ENCODE assay signal across 8 cellular contexts in genomic region chr19:917323-918151, GRCh38. TPM values are rescaled to one million over a fixed set of nuclear protein-coding genes. Genes with fewer than 3 reads are reported as not detected.
DNase-seq lines count a peak whose midpoint lies in the region; ATAC-seq and TF ChIP-seq lines count a peak whose summit lies in the region.

TSS of gene KISS1R (plus strand) at chr19:917333. CDS start at chr19:917503, 170 bp downstream.

- ATAC-seq in activated CD8-positive, alpha-beta T cell treated with anti-CD3 and anti-CD28 coated beads, Interleukin-2, amount 10 ng/mL, durations not matched to agents 7 days and 5 days = peak; percentile 9
- ATAC-seq in GM18873 (IDR thresholded peaks at IDR 0.05; ENCODE audit: low FRiP score, unreplicated experiment) = no peak

- no peak within 1 kb of the TSS for H3K27ac Mint-ChIP-seq in activated CD8-positive, alpha-beta T cell treated with anti-CD3 and anti-CD28 coated beads, Interleukin-2, amount 10 ng/mL, durations not matched to agents 7 days and 5 days

- H3K9me3 ChIP-seq in Karpas-422 (ENCODE audit: low read length) = no peaks in the 10 kb centered on the region

- no peaks in the 10 kb centered on the region for H4K20me1 ChIP-seq in Karpas-422 (ENCODE audit: insufficient read depth, low read depth, low read length)

- H3K79me2 ChIP-seq in Karpas-422 (ENCODE audit: low read length) = peaks cover 6% of the 10 kb centered on the region

- no peak within 1 kb of the TSS for H3K4me2 ChIP-seq in Karpas-422 (ENCODE audit: low read depth, low read length, poor library complexity, severe bottlenecking)

- CTCF ChIA-PET in activated CD8-positive, alpha-beta T cell treated with anti-CD3 and anti-CD28 coated beads, Interleukin-2, amount 10 ng/mL, durations not matched to agents 7 days and 5 days (lab: Charles Lee) = interaction anchor here (3.7 kb wide), 1 partner anchor 54 kb away, joined by 47 read pairs; no protein-coding TSS in a partner anchor

- no peak within 1 kb of the TSS for H3K4me3 ChIP-seq in Karpas-422 (ENCODE audit: low read length)
- H3K4me3 ChIP-seq in foreskin fibroblast (ENCODE audit: low read depth in 1 of 2, low read length in 2 of 2) = no peak within 1 kb of the TSS
- peak within 1 kb of the TSS; percentile 11 for H3K4me3 ChIP-seq in skeletal muscle cell (ENCODE audit: low read depth, low read length)

- H3K9me2 ChIP-seq in Karpas-422 (replicated peaks; ENCODE audit: insufficient read depth, low read length) = no peaks in the 10 kb centered on the region

- POLR2A ChIA-PET in activated CD8-positive, alpha-beta T cell treated with anti-CD3 and anti-CD28 coated beads, Interleukin-2, amount 10 ng/mL, durations not matched to agents 7 days and 5 days (lab: Charles Lee) = interaction anchor here (1.0 kb wide), 1 partner anchor 11 kb away, joined by 3 read pairs; no protein-coding TSS in a partner anchor

- H3K4me1 ChIP-seq in Karpas-422 (ENCODE audit: low read length) = peaks cover 11% of the 10 kb centered on the region

- no peak within 1 kb of the TSS for H3K27ac ChIP-seq in Karpas-422 (ENCODE audit: low read length)

- peaks cover 20% of the 10 kb centered on the region for H3K4me1 Mint-ChIP-seq in activated CD8-positive, alpha-beta T cell treated with anti-CD3 and anti-CD28 coated beads, Interleukin-2, amount 10 ng/mL, durations not matched to agents 7 days and 5 days (ENCODE audit: low read depth)

- DNase-seq in Daoy (ENCODE audit: low read depth) (peak; percentile 61), Karpas-422 (peak; percentile 69), foreskin fibroblast (peak in 1 of 2 donors; percentile 47), skeletal muscle cell (ENCODE audit: low read depth) (no peak), COLO829 (ENCODE audit: low spot score) (no peak)
- peak; percentile 59 for DNase-seq in activated CD8-positive, alpha-beta T cell treated with anti-CD3 and anti-CD28 coated beads, Interleukin-2, amount 10 ng/mL, durations not matched to agents 7 days and 5 days
- DNase-seq in effector CD4-positive, alpha-beta T cell = no peak

- H3K27me3 ChIP-seq in Karpas-422 (ENCODE audit: low read length) = no peaks in the 10 kb centered on the region

- no peaks in the 10 kb centered on the region for H3K36me3 ChIP-seq in Karpas-422 (ENCODE audit: insufficient read depth, low read length)

- H3K9me3 Mint-ChIP-seq in activated CD8-positive, alpha-beta T cell treated with anti-CD3 and anti-CD28 coated beads, Interleukin-2, amount 10 ng/mL, durations not matched to agents 7 days and 5 days (ENCODE audit: insufficient read depth) = no peaks in the 10 kb centered on the region

- no peak within 1 kb of the TSS for H2AFZ ChIP-seq in Karpas-422 (ENCODE audit: low read length)

- H3K4me3 Mint-ChIP-seq in activated CD8-positive, alpha-beta T cell treated with anti-CD3 and anti-CD28 coated beads, Interleukin-2, amount 10 ng/mL, durations not matched to agents 7 days and 5 days = no peak within 1 kb of the TSS

- peak; percentile 40 for TF ChIP-seq CTCF in foreskin fibroblast (IDR thresholded peaks at IDR 0.05; ENCODE audit: low read depth, low read length)

- H3K36me3 Mint-ChIP-seq in activated CD8-positive, alpha-beta T cell treated with anti-CD3 and anti-CD28 coated beads, Interleukin-2, amount 10 ng/mL, durations not matched to agents 7 days and 5 days (ENCODE audit: low read depth) = no peaks in the 10 kb centered on the region

- peaks cover 6% of the 10 kb centered on the region for H3K27me3 Mint-ChIP-seq in activated CD8-positive, alpha-beta T cell treated with anti-CD3 and anti-CD28 coated beads, Interleukin-2, amount 10 ng/mL, durations not matched to agents 7 days and 5 days (ENCODE audit: low read depth)

- no peak within 1 kb of the TSS for H3K9ac ChIP-seq in Karpas-422 (ENCODE audit: low read length)

RNA-seq across cellular contexts. Expression of gene KISS1R, which starts in this region (rescaled TPM):
- total RNA-seq in Daoy (2014; rRNA removed; shearing (Covaris generic)) = not detected in 2 replicates
- total RNA-seq in Karpas-422 (2014; rRNA removed; shearing (Covaris generic); ENCODE audit: low replicate concordance) = not detected in 2 replicates
- total RNA-seq in activated CD8-positive, alpha-beta T cell treated with anti-CD3 and anti-CD28 coated beads, Interleukin-2, amount 10 ng/mL, durations not matched to agents 7 days and 5 days = 1 to 10 TPM in 1 of 2 experiments, under 1 TPM in 1; 0.55 to 1.1 TPM

Comparison
In these comparisons a context has a peak if more than half of its experiments do, and no peak if none do; other contexts are left out.
1. Peak in DNase-seq in Daoy; RNA of the gene not detected or under 1 TPM.
2. Peak in DNase-seq in Karpas-422; RNA of the gene not detected or under 1 TPM.